Comparison of ENCODE assay signal across 10 cellular contexts in the genomic region with DNA sequence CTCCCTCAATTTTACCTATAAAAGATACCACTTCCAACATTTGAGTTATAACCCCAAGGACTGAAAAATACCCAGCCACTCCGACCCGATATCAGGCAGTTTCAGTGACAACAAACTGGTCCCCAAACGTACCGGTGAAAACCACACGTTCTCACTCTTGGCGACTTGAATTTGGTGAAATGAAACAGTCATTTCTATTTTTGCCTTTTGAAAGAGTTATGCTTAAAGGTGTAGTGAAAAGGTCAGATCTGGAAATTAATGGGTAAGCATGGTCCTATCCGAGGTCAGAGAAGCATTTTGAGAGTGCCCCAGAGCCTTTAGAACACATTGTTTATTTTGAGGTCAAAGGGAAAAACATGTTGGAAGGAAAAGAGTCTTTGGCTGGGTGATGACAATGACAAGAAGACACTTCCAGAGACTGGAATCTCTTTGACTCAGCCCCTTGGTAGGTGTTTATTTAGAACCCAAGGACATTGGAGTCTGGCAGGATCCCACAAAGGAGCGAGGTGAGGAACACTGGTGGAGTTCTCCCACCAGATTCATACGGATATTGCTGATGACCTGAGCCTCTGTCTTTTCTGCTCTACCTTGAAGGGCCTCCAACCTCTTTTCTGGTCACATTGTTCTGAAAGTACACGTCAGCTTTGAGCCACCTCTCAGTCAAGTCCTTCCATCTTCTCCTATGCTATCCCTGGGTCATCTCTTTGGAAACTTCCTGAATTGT.
DNase-seq lines count a peak whose midpoint lies in the region; ATAC-seq and TF ChIP-seq lines count a peak whose summit lies in the region.
"Had no signal": no experiment of that assay in that cellular context is flagged by ENCODE, and none has a peak within 500 bp of the region (broad histone marks: within the 10 kb centered on the region; RNA-seq: fewer than 3 reads in every experiment).

No MANE protein-coding gene starts in this region.

- peaks cover 66% of the 10 kb centered on the region for H3K4me1 ChIP-seq in CD4-positive, alpha-beta memory T cell (ENCODE audit: insufficient read depth, low read length)

- H3K27me3 ChIP-seq in CD4-positive, alpha-beta memory T cell (ENCODE audit: insufficient read depth, low read length): no peaks in the 10 kb centered on the region

- peak overlapping the region in 1 of 2 donors; percentile 1 for H3K4me3 ChIP-seq in CD4-positive, alpha-beta memory T cell (ENCODE audit: low read length in 2 of 2)
- no peak overlapping the region for H3K4me3 ChIP-seq in coronary artery
- H3K4me3 ChIP-seq: skin epidermis had no signal

- ATAC-seq in GM19025 (IDR thresholded peaks at IDR 0.05; ENCODE audit: low read depth, unreplicated experiment) (peak; percentile 44), HG02973 (IDR thresholded peaks at IDR 0.05; ENCODE audit: unreplicated experiment) (peak; percentile 44)

- H3K4me3 Mint-ChIP-seq in CD4-positive, alpha-beta memory T cell: peak overlapping the region in 7 of 8 donors; percentile 27 to 79 (median 68)
- peak overlapping the region; percentile 66 for H3K4me3 Mint-ChIP-seq in activated T-helper 1 cell treated with anti-CD3 and anti-CD28 coated beads, Interleukin-12 subunit alpha, Interleukin-12 subunit beta, Interleukin-2, Interleukin-4 antibody, amounts not matched to agents 30 ng/mL and 10 ng/mL and 1 ng/mL, durations not matched to agents 14 hours and 24 hours and 36 hours

- TF ChIP-seq CTCF in coronary artery (IDR thresholded peaks at IDR 0.05): no peak

- CTCF ChIA-PET in CD4-positive, alpha-beta memory T cell (lab: Charles Lee; ENCODE audit: partially characterized antibody): interaction anchor here (1.3 to 1.6 kb wide), 2 partner anchors 38 to 41 kb away, joined by 6 to 8 read pairs; no protein-coding TSS in a partner anchor

- in situ Hi-C loops in ACHN (cut with HindIII; ENCODE audit: low pct_ligation_motif_present, low pct_unique_long_range_greater_than_20kb, low sequenced_read_pairs): no loop called here

- H3K27ac Mint-ChIP-seq in CD4-positive, alpha-beta memory T cell: peak overlapping the region; percentile 83 to 97 (median 92)
- peak overlapping the region; percentile 93 for H3K27ac Mint-ChIP-seq in activated T-helper 1 cell treated with anti-CD3 and anti-CD28 coated beads, Interleukin-12 subunit alpha, Interleukin-12 subunit beta, Interleukin-2, Interleukin-4 antibody, amounts not matched to agents 30 ng/mL and 10 ng/mL and 1 ng/mL, durations not matched to agents 14 hours and 24 hours and 36 hours

- intact Hi-C loops in CD4-positive, alpha-beta memory T cell (cut with micrococcal nuclease): no loop called here
- intact Hi-C loops in activated T-helper 1 cell treated with anti-CD3 and anti-CD28 coated beads, Interleukin-12 subunit alpha, Interleukin-12 subunit beta, Interleukin-2, Interleukin-4 antibody, amounts not matched to agents 30 ng/mL and 10 ng/mL and 1 ng/mL, durations not matched to agents 14 hours and 24 hours and 36 hours (cut with micrococcal nuclease): loop anchor here (1.0 kb wide), 1 partner anchor 8 kb away; no protein-coding TSS in a partner anchor

- peak overlapping the region; percentile 52 for H3K27ac ChIP-seq in CD4-positive, alpha-beta memory T cell (ENCODE audit: low read depth, low read length)
- peak overlapping the region in 1 of 2 donors; percentile 0 for H3K27ac ChIP-seq in coronary artery

- peaks cover 62 to 86% (median 71%) of the 10 kb centered on the region in 4 donors for H3K4me1 Mint-ChIP-seq in CD4-positive, alpha-beta memory T cell
- H3K4me1 Mint-ChIP-seq in activated T-helper 1 cell treated with anti-CD3 and anti-CD28 coated beads, Interleukin-12 subunit alpha, Interleukin-12 subunit beta, Interleukin-2, Interleukin-4 antibody, amounts not matched to agents 30 ng/mL and 10 ng/mL and 1 ng/mL, durations not matched to agents 14 hours and 24 hours and 36 hours (ENCODE audit: low read depth): peaks cover 82% of the 10 kb centered on the region

- H3K36me3 ChIP-seq in CD4-positive, alpha-beta memory T cell (ENCODE audit: insufficient read depth, low read length): no peaks in the 10 kb centered on the region

- peak in 1 of 5 donors; percentile 23 for DNase-seq in CD4-positive, alpha-beta memory T cell
- DNase-seq in activated T-helper 1 cell treated with anti-CD3 and anti-CD28 coated beads, Interleukin-12 subunit alpha, Interleukin-12 subunit beta, Interleukin-2, Interleukin-4 antibody, amounts not matched to agents 30 ng/mL and 10 ng/mL and 1 ng/mL, durations not matched to agents 14 hours and 24 hours and 36 hours (ENCODE audit: low spot score): peak; percentile 14
- DNase-seq in activated effector memory CD4-positive, alpha-beta T cell treated with Interleukin-2 at 50 U/mL for 16 hours: no peak
- DNase-seq in putamen (ENCODE audit: low spot score) (no peak), coronary artery (ENCODE audit: low spot score) (no peak), ACHN (no peak)
- DNase-seq: SIG-M5 had no signal

- peaks cover 19 to 35% of the 10 kb centered on the region in 2 donors for H3K36me3 Mint-ChIP-seq in CD4-positive, alpha-beta memory T cell
- peaks cover 44% of the 10 kb centered on the region for H3K36me3 Mint-ChIP-seq in activated T-helper 1 cell treated with anti-CD3 and anti-CD28 coated beads, Interleukin-12 subunit alpha, Interleukin-12 subunit beta, Interleukin-2, Interleukin-4 antibody, amounts not matched to agents 30 ng/mL and 10 ng/mL and 1 ng/mL, durations not matched to agents 14 hours and 24 hours and 36 hours (ENCODE audit: low read depth)

- POLR2A ChIA-PET in CD4-positive, alpha-beta memory T cell (lab: Charles Lee; ENCODE audit: partially characterized antibody): interaction anchor here (0.9 to 2.9 kb wide), 3 partner anchors 11 to 41 kb away, joined by 3 to 13 read pairs (median 7); no protein-coding TSS in a partner anchor

- H3K27me3 Mint-ChIP-seq in CD4-positive, alpha-beta memory T cell: peaks cover 0 to 3% of the 10 kb centered on the region in 2 donors
- no peaks in the 10 kb centered on the region for H3K27me3 Mint-ChIP-seq in activated T-helper 1 cell treated with anti-CD3 and anti-CD28 coated beads, Interleukin-12 subunit alpha, Interleukin-12 subunit beta, Interleukin-2, Interleukin-4 antibody, amounts not matched to agents 30 ng/mL and 10 ng/mL and 1 ng/mL, durations not matched to agents 14 hours and 24 hours and 36 hours (ENCODE audit: insufficient read depth)

- H3K9me3 ChIP-seq in CD4-positive, alpha-beta memory T cell (ENCODE audit: control insufficient read depth in 1 of 2, low read length in 2 of 2): no peaks in the 10 kb centered on the region

- peaks cover 0 to 5% (median 0%) of the 10 kb centered on the region in 8 donors for H3K9me3 Mint-ChIP-seq in CD4-positive, alpha-beta memory T cell
- H3K9me3 Mint-ChIP-seq in activated T-helper 1 cell treated with anti-CD3 and anti-CD28 coated beads, Interleukin-12 subunit alpha, Interleukin-12 subunit beta, Interleukin-2, Interleukin-4 antibody, amounts not matched to agents 30 ng/mL and 10 ng/mL and 1 ng/mL, durations not matched to agents 14 hours and 24 hours and 36 hours: peaks cover 8% of the 10 kb centered on the region
